Comparison of ENCODE assay signal across 10 cellular contexts in genomic region chr17:48575673-48576478, GRCh38. TPM values are rescaled to one million over a fixed set of nuclear protein-coding genes. Genes with fewer than 3 reads are reported as not detected.
DNase-seq lines count a peak whose midpoint lies in the region; ATAC-seq, FAIRE-seq and TF ChIP-seq lines count a peak whose summit lies in the region.
"Had no signal": no experiment of that assay in that cellular context is flagged by ENCODE, and none has a peak within 500 bp of the region (broad histone marks: within the 10 kb centered on the region; RNA-seq: fewer than 3 reads in every experiment).

No MANE protein-coding gene starts in this region.

- no peak overlapping the region for H3K27ac ChIP-seq in CD4-positive, alpha-beta T cell (ENCODE audit: low read depth, low read length)
- no peak overlapping the region for H3K27ac ChIP-seq in H1 (ENCODE audit: low read depth, low read length)

- POLR2A ChIA-PET in CD4-positive, alpha-beta T cell (lab: Charles Lee): no interaction called here
- POLR2A ChIA-PET in H1 (lab: Charles Lee; ENCODE audit: partially characterized antibody): no interaction called here

- no peak for FAIRE-seq in H1 (lab: Jason Lieb, UNC)
- no peak for FAIRE-seq in frontal cortex (lab: Jason Lieb, UNC)

- H2BK15ac ChIP-seq in H1 (ENCODE audit: low read length): no peak overlapping the region

- DNase-seq in CD4-positive, alpha-beta T cell: no peak
- DNase-seq in MG63: peak; percentile 68
- DNase-seq in H1 (ENCODE audit: low read depth in 1 of 2, low spot score in 2 of 2): no peak
- DNase-seq in frontal cortex (ENCODE audit: low spot score in 2 of 2): no peak
- DNase-seq in mesenteric fat pad (ENCODE audit: low spot score): no peak
- DNase-seq in activated gamma-delta T cell (lab: John Stamatoyannopoulos, UW): no peak
- DNase-seq in Ammon's horn (ENCODE audit: low spot score): no peak
- DNase-seq: effector CD4-positive, alpha-beta T cell had no signal

- H3K9me3 Mint-ChIP-seq in CD4-positive, alpha-beta T cell: no peaks in the 10 kb centered on the region
- no peaks in the 10 kb centered on the region for H3K9me3 Mint-ChIP-seq in nephron

- no peaks in the 10 kb centered on the region for H3K79me1 ChIP-seq in H1 (ENCODE audit: low read depth, low read length)

- H3K14ac ChIP-seq in H1 (ENCODE audit: insufficient read length): no peak overlapping the region

- 11% methylated on average over 20 of the region's 22 CpGs; no CpG with 5 or more reads in 1 of the 2 experiments for WGBS in H1 (ENCODE audit: extremely low coverage in 1 of 2, insufficient coverage in 1 of 2, insufficient read length in 1 of 2, insufficient replicate concordance in 2 of 2, low coverage in 1 of 2, low lambda C conversion rate in 2 of 2, missing lambda C conversion rate in 1 of 2), 2 experiments

- no peaks in the 10 kb centered on the region for H3K9me3 ChIP-seq in CD4-positive, alpha-beta T cell (ENCODE audit: control insufficient read depth, low read length)
- H3K9me3 ChIP-seq in MG63: no peaks in the 10 kb centered on the region
- H3K9me3 ChIP-seq in H1 (ENCODE audit: insufficient read depth in 2 of 2, low read depth in 1 of 2, low read length in 1 of 2): no peaks in the 10 kb centered on the region

- H2AK5ac ChIP-seq in H1 (ENCODE audit: low read depth, low read length): peak overlapping the region; percentile 32; the same call in 1 of the 2 replicates

- H3K4me1 ChIP-seq in H1 (replicated peaks in 1 of 4; ENCODE audit: control insufficient read depth in 3 of 4, insufficient read depth in 4 of 4, low read length in 3 of 4): peaks cover 0 to 9% (median 3%) of the 10 kb centered on the region in 4 experiments; a peak in 4 of 7 replicates

- peak overlapping the region; percentile 69 for H2BK12ac ChIP-seq in H1 (ENCODE audit: low read depth, low read length)

- H3K9ac ChIP-seq in H1 (replicated peaks in 1 of 4; ENCODE audit: extremely low read depth in 1 of 4, low read depth in 3 of 4, low read length in 3 of 4): no peak overlapping the region

- H3K79me2 ChIP-seq in H1 (ENCODE audit: control insufficient read depth in 1 of 2, insufficient read depth in 2 of 2, low read length in 2 of 2): no peaks in the 10 kb centered on the region

- H4K5ac ChIP-seq in H1 (ENCODE audit: insufficient read length, low read depth, low read length): no peak overlapping the region

- H2AFZ ChIP-seq in H1 (ENCODE audit: low read length): no peak overlapping the region

- peak overlapping the region; percentile 61 for H3K4me3 ChIP-seq in MG63
- no peak overlapping the region for H3K4me3 ChIP-seq in H1 (ENCODE audit: extremely low read depth in 1 of 4, insufficient read depth in 2 of 4, low read depth in 3 of 4, low read length in 4 of 4)

- H3K23me2 ChIP-seq in H1 (ENCODE audit: low read depth, low read length): no peaks in the 10 kb centered on the region

- TF ChIP-seq RAD21 in H1 (IDR thresholded peaks at IDR 0.05 in 1 of 2, conservative IDR thresholded peaks at IDR 0.05 in 1 of 2; ENCODE audit: low read depth in 2 of 2, low read length in 2 of 2): no peak

- H3K18ac ChIP-seq in H1 (ENCODE audit: extremely low read depth, low read length): no peak overlapping the region; the same call in 1 of the 2 replicates

- CTCF ChIA-PET in CD4-positive, alpha-beta T cell (lab: Charles Lee): no interaction called here
- CTCF ChIA-PET in H1 (lab: Charles Lee; ENCODE audit: partially characterized antibody): interaction anchor here (1.0 to 1.4 kb wide), 2 partner anchors 12 to 28 kb away, joined by 3 to 4 read pairs; no protein-coding TSS in a partner anchor

- peaks cover 40% of the 10 kb centered on the region for H3K4me1 Mint-ChIP-seq in CD4-positive, alpha-beta T cell (ENCODE audit: low read depth)
- peaks cover 89% of the 10 kb centered on the region for H3K4me1 Mint-ChIP-seq in nephron

- no peak overlapping the region for H2BK120ac ChIP-seq in H1 (replicated peaks; ENCODE audit: low read depth, low read length)

- H4K91ac ChIP-seq in H1 (replicated peaks; ENCODE audit: insufficient read length, low read length): no peak overlapping the region

- no peak overlapping the region for H3K27ac Mint-ChIP-seq in CD4-positive, alpha-beta T cell
- no peak overlapping the region for H3K27ac Mint-ChIP-seq in nephron

- no peak overlapping the region for H2BK5ac ChIP-seq in H1 (ENCODE audit: low read depth, low read length)

- H3K4me2 ChIP-seq in H1 (ENCODE audit: insufficient read depth in 1 of 2, low read depth in 2 of 2, low read length in 2 of 2): no peak overlapping the region; a peak in 1 of 4 replicates

- no peak overlapping the region for H3K23ac ChIP-seq in H1 (ENCODE audit: insufficient read length)

- no peak for ATAC-seq in CD4-positive, alpha-beta T cell (ENCODE audit: poor library complexity)

- H4K20me1 ChIP-seq in H1 (replicated peaks in 1 of 2; ENCODE audit: control insufficient read depth in 1 of 2, insufficient read depth in 2 of 2, low read length in 2 of 2): peaks cover 22 to 46% of the 10 kb centered on the region in 2 experiments

- no peak for TF ChIP-seq POLR2A in H1 (IDR thresholded peaks at IDR 0.05; ENCODE audit: control extremely low read depth in 1 of 2, low read depth in 2 of 2, low read length in 2 of 2)

- H3K36me3 ChIP-seq in MG63 (peaks cover 24% of the 10 kb centered on the region), H1 (ENCODE audit: control insufficient read depth in 2 of 4, insufficient read depth in 4 of 4, low read length in 3 of 4) (no peaks in the 10 kb centered on the region; a peak in 1 of 8 replicates)

- TF ChIP-seq EP300 in H1 (IDR thresholded peaks at IDR 0.05; ENCODE audit: borderline replicate concordance in 1 of 2, low read depth in 2 of 2, low read length in 2 of 2): no peak

- H3K56ac ChIP-seq in H1 (replicated peaks; ENCODE audit: insufficient read length, low read depth, low read length): no peak overlapping the region

- peaks cover 69% of the 10 kb centered on the region for H3K27me3 Mint-ChIP-seq in CD4-positive, alpha-beta T cell
- peaks cover 68% of the 10 kb centered on the region for H3K27me3 Mint-ChIP-seq in nephron (ENCODE audit: low read depth)

- H3K4ac ChIP-seq in H1 (replicated peaks; ENCODE audit: insufficient read length, low read depth, low read length): no peak overlapping the region

- intact Hi-C loops in CD4-positive, alpha-beta T cell (cut with DNase I, micrococcal nuclease): no loop called here

- no peak overlapping the region for H2BK20ac ChIP-seq in H1 (ENCODE audit: low read length)

- H4K8ac ChIP-seq in H1 (ENCODE audit: extremely low read depth, insufficient read depth, low read length): no peak overlapping the region

- peaks cover 23% of the 10 kb centered on the region for H3K27me3 ChIP-seq in CD4-positive, alpha-beta T cell (ENCODE audit: control insufficient read depth, insufficient read depth, low read length)
- H3K27me3 ChIP-seq in MG63 (no peaks in the 10 kb centered on the region), H1 (replicated peaks in 1 of 4; ENCODE audit: control insufficient read depth in 3 of 4, extremely low read depth in 1 of 4, insufficient read depth in 3 of 4, low read length in 3 of 4) (peaks cover 99 to 100% (median 100%) of the 10 kb centered on the region in 4 experiments)

- no peak for TF ChIP-seq CTCF in CD4-positive, alpha-beta T cell (IDR thresholded peaks at IDR 0.05)
- TF ChIP-seq CTCF in H1 (IDR thresholded peaks at IDR 0.05; ENCODE audit: control extremely low read depth in 1 of 3, insufficient read depth in 1 of 3, low read depth in 1 of 3, low read length in 3 of 3): no peak
- TF ChIP-seq CTCF in nephron (IDR thresholded peaks at IDR 0.05; ENCODE audit: unreplicated experiment in 3 of 3): no peak

- H3K36me3 Mint-ChIP-seq in CD4-positive, alpha-beta T cell (ENCODE audit: low read depth): no peaks in the 10 kb centered on the region
- H3K36me3 Mint-ChIP-seq in nephron (ENCODE audit: low read depth): peaks cover 37% of the 10 kb centered on the region

- peak overlapping the region; percentile 48 for H3K4me3 Mint-ChIP-seq in CD4-positive, alpha-beta T cell
- H3K4me3 Mint-ChIP-seq in nephron: peak overlapping the region; percentile 71 to 82 (median 80)

RNA-seq across cellular contexts. Expression of gene HOXB4, which starts 2.3 kb away (rescaled TPM):
- total RNA-seq in CD4-positive, alpha-beta T cell: under 1 TPM; 0.16 to 0.17 TPM
- total RNA-seq in MG63 (2014; rRNA removed; shearing (Covaris generic); ENCODE audit: low replicate concordance): 0.86 and 4.2 TPM in 2 replicates
- not detected in 2 replicates for total RNA-seq in H1 (2021; fragmentation: NEBNext Ultra II Directional; extraction: Animal tissue kit (Norgen Biotek cat#: 25700))
- not detected in 2 replicates for polyA plus RNA-seq in H1 (2011; rRNA removed)
- not detected for polyA plus RNA-seq in H1 (2011; cell fraction: cytosol; rRNA removed)
- not detected for polyA plus RNA-seq in H1 (2011; cell fraction: nucleus; rRNA removed)
- not detected in 4 replicates for polyA plus RNA-seq in H1 (2012, experiment 1 of 2)
- polyA plus RNA-seq in H1 (2012, experiment 2 of 2): not detected
- not detected for polyA plus RNA-seq in H1 (2013, experiment 1 of 2)
- not detected for polyA plus RNA-seq in H1 (2013, experiment 2 of 2)
- polyA minus RNA-seq in H1 (2011; rRNA and poly(A)+ RNA removed): not detected in 2 replicates
- polyA minus RNA-seq in H1 (2011; cell fraction: cytosol; rRNA and poly(A)+ RNA removed): not detected
- polyA minus RNA-seq in H1 (2011; cell fraction: nucleus; rRNA and poly(A)+ RNA removed): not detected
- total RNA-seq in frontal cortex: not detected
- total RNA-seq in mesenteric fat pad: 5.7 TPM

RNA-seq across cellular contexts. Expression of gene HOXB3, which starts 14.2 kb away (rescaled TPM):
- total RNA-seq in CD4-positive, alpha-beta T cell: under 1 TPM; 0.25 to 0.36 TPM
- 2.1 and 4.6 TPM in 2 replicates for total RNA-seq in MG63 (2014; rRNA removed; shearing (Covaris generic); ENCODE audit: low replicate concordance)
- total RNA-seq in H1 (2021; fragmentation: NEBNext Ultra II Directional; extraction: Animal tissue kit (Norgen Biotek cat#: 25700)): not detected in 2 replicates
- polyA plus RNA-seq in H1 (2011; rRNA removed): not detected in 2 replicates
- polyA plus RNA-seq in H1 (2011; cell fraction: cytosol; rRNA removed): not detected
- not detected for polyA plus RNA-seq in H1 (2011; cell fraction: nucleus; rRNA removed)
- 0.28 TPM in 1 of 4 replicates, not detected in the others for polyA plus RNA-seq in H1 (2012, experiment 1 of 2)
- polyA plus RNA-seq in H1 (2012, experiment 2 of 2): not detected
- polyA plus RNA-seq in H1 (2013, experiment 1 of 2): not detected
- polyA plus RNA-seq in H1 (2013, experiment 2 of 2): not detected
- 0.19 TPM in 1 of 2 replicates, not detected in the other for polyA minus RNA-seq in H1 (2011; rRNA and poly(A)+ RNA removed)
- not detected for polyA minus RNA-seq in H1 (2011; cell fraction: cytosol; rRNA and poly(A)+ RNA removed)
- 1.00 TPM for polyA minus RNA-seq in H1 (2011; cell fraction: nucleus; rRNA and poly(A)+ RNA removed)
- total RNA-seq in frontal cortex (not detected), mesenteric fat pad (12.6 TPM)

RNA-seq across cellular contexts. Expression of gene HOXB5, which starts 17.7 kb away (rescaled TPM):
- total RNA-seq in CD4-positive, alpha-beta T cell: not detected
- not detected in 2 replicates for total RNA-seq in MG63 (2014; rRNA removed; shearing (Covaris generic); ENCODE audit: low replicate concordance)
- total RNA-seq in H1 (2021; fragmentation: NEBNext Ultra II Directional; extraction: Animal tissue kit (Norgen Biotek cat#: 25700)): not detected in 2 replicates
- polyA plus RNA-seq in H1 (2011; rRNA removed): not detected in 2 replicates
- polyA plus RNA-seq in H1 (2011; cell fraction: cytosol; rRNA removed): not detected
- polyA plus RNA-seq in H1 (2011; cell fraction: nucleus; rRNA removed): not detected
- not detected in 4 replicates for polyA plus RNA-seq in H1 (2012, experiment 1 of 2)
- polyA plus RNA-seq in H1 (2012, experiment 2 of 2): not detected
- polyA plus RNA-seq in H1 (2013, experiment 1 of 2): not detected
- not detected for polyA plus RNA-seq in H1 (2013, experiment 2 of 2)
- polyA minus RNA-seq in H1 (2011; rRNA and poly(A)+ RNA removed): 0.07 TPM in 1 of 2 replicates, not detected in the other
- polyA minus RNA-seq in H1 (2011; cell fraction: cytosol; rRNA and poly(A)+ RNA removed): not detected
- polyA minus RNA-seq in H1 (2011; cell fraction: nucleus; rRNA and poly(A)+ RNA removed): not detected
- total RNA-seq in frontal cortex (not detected), mesenteric fat pad (2.0 TPM)
- polyA plus RNA-seq: keratinocyte had no signal

RNA-seq across cellular contexts. Expression of gene HOXB6, which starts 28.9 kb away (rescaled TPM):
- total RNA-seq in CD4-positive, alpha-beta T cell: not detected
- 7.0 and 7.7 TPM in 2 replicates for total RNA-seq in MG63 (2014; rRNA removed; shearing (Covaris generic); ENCODE audit: low replicate concordance)
- total RNA-seq in H1 (2021; fragmentation: NEBNext Ultra II Directional; extraction: Animal tissue kit (Norgen Biotek cat#: 25700)): not detected in 2 replicates
- not detected in 2 replicates for polyA plus RNA-seq in H1 (2011; rRNA removed)
- polyA plus RNA-seq in H1 (2011; cell fraction: cytosol; rRNA removed): not detected
- polyA plus RNA-seq in H1 (2011; cell fraction: nucleus; rRNA removed): not detected
- polyA plus RNA-seq in H1 (2012, experiment 1 of 2): 0.09 to 0.17 TPM in 2 of 4 replicates, not detected in the others
- polyA plus RNA-seq in H1 (2012, experiment 2 of 2): not detected
- polyA plus RNA-seq in H1 (2013, experiment 1 of 2): not detected
- not detected for polyA plus RNA-seq in H1 (2013, experiment 2 of 2)
- not detected in 2 replicates for polyA minus RNA-seq in H1 (2011; rRNA and poly(A)+ RNA removed)
- not detected for polyA minus RNA-seq in H1 (2011; cell fraction: cytosol; rRNA and poly(A)+ RNA removed)
- not detected for polyA minus RNA-seq in H1 (2011; cell fraction: nucleus; rRNA and poly(A)+ RNA removed)
- total RNA-seq in frontal cortex (not detected), mesenteric fat pad (8.9 TPM)

RNA-seq across cellular contexts. Expression of gene HOXB2, which starts 31.0 kb away (rescaled TPM):
- total RNA-seq in CD4-positive, alpha-beta T cell: 1 to 10 TPM; 4.8 to 4.9 TPM
- total RNA-seq in MG63 (2014; rRNA removed; shearing (Covaris generic); ENCODE audit: low replicate concordance): 7.2 and 16.0 TPM in 2 replicates
- not detected in 2 replicates for total RNA-seq in H1 (2021; fragmentation: NEBNext Ultra II Directional; extraction: Animal tissue kit (Norgen Biotek cat#: 25700))
- polyA plus RNA-seq in H1 (2011; rRNA removed): not detected in 2 replicates
- polyA plus RNA-seq in H1 (2011; cell fraction: cytosol; rRNA removed): not detected
- polyA plus RNA-seq in H1 (2011; cell fraction: nucleus; rRNA removed): not detected
- polyA plus RNA-seq in H1 (2012, experiment 1 of 2): not detected in 4 replicates
- polyA plus RNA-seq in H1 (2012, experiment 2 of 2): not detected
- polyA plus RNA-seq in H1 (2013, experiment 1 of 2): not detected
- not detected for polyA plus RNA-seq in H1 (2013, experiment 2 of 2)
- not detected in 2 replicates for polyA minus RNA-seq in H1 (2011; rRNA and poly(A)+ RNA removed)
- polyA minus RNA-seq in H1 (2011; cell fraction: cytosol; rRNA and poly(A)+ RNA removed): not detected
- polyA minus RNA-seq in H1 (2011; cell fraction: nucleus; rRNA and poly(A)+ RNA removed): 0.90 TPM
- not detected for total RNA-seq in frontal cortex
- 19.3 TPM for total RNA-seq in mesenteric fat pad
